Comparison of ENCODE assay signal across 31 cellular contexts in genomic region chr17:71883845-71884244, GRCh38.
"Had no signal": no experiment of that assay in that cellular context is flagged by ENCODE, and none has a peak within 500 bp of the region (broad histone marks: within the 10 kb centered on the region; RNA-seq: fewer than 3 reads in every experiment).

No MANE protein-coding gene starts in this region.

- H3K4me1 Mint-ChIP-seq: immature natural killer cell; mesothelial cell of epicardium; naive thymus-derived CD4-positive, alpha-beta T cell; neural crest cell; stimulated activated naive B cell treated with anti-CD40 and anti-IgM and Interleukin-4, amounts not matched to agents 10 μg/mL and 1 μg/mL and 100 μg/mL, for 72 hours had no signal

- H3K27me3 Mint-ChIP-seq: natural killer cell treated with Interleukin-12 subunit alpha and Interleukin-12 subunit beta and Interleukin-15 and Interleukin-18, amount 100 ng/mL, for 72 hours; stimulated activated naive B cell treated with anti-CD40 and anti-IgM and Interleukin-4, amounts not matched to agents 10 μg/mL and 1 μg/mL and 100 μg/mL, for 72 hours had no signal

- H3K9me3 ChIP-seq: left lung, lower lobe of right lung, pancreas, prostate gland, stomach, testis, thyroid gland, upper lobe of right lung, uterus had no signal

- H3K4me1 ChIP-seq: left lung, lower lobe of right lung, pancreas, prostate gland, stomach, testis, thyroid gland, upper lobe of right lung, uterus had no signal

- H3K4me3 Mint-ChIP-seq: immature natural killer cell; mesothelial cell of epicardium; naive thymus-derived CD4-positive, alpha-beta T cell; natural killer cell treated with Interleukin-12 subunit alpha and Interleukin-12 subunit beta and Interleukin-15 and Interleukin-18, amount 100 ng/mL, for 72 hours; neural crest cell; stimulated activated naive B cell treated with anti-CD40 and anti-IgM and Interleukin-4, amounts not matched to agents 10 μg/mL and 1 μg/mL and 100 μg/mL, for 72 hours had no signal

- H3K27ac ChIP-seq: left lung, lower lobe of right lung, pancreas, prostate gland, skin epidermis, stomach, testis, thyroid gland, upper lobe of right lung, uterus had no signal

- H3K27me3 ChIP-seq: left lung, pancreas, stomach, testis, thyroid gland, upper lobe of right lung, uterus had no signal

- H3K27ac Mint-ChIP-seq: immature natural killer cell; mesothelial cell of epicardium; naive thymus-derived CD4-positive, alpha-beta T cell; natural killer cell treated with Interleukin-12 subunit alpha and Interleukin-12 subunit beta and Interleukin-15 and Interleukin-18, amount 100 ng/mL, for 72 hours; stimulated activated naive B cell treated with anti-CD40 and anti-IgM and Interleukin-4, amounts not matched to agents 10 μg/mL and 1 μg/mL and 100 μg/mL, for 72 hours had no signal

- H3K36me3 ChIP-seq: left lung, lower lobe of right lung, pancreas, prostate gland, stomach, thyroid gland, upper lobe of right lung, uterus had no signal

- H3K4me3 ChIP-seq: left lung, lower lobe of right lung, pancreas, prostate gland, skin epidermis, stomach, testis, thyroid gland, upper lobe of right lung, uterus had no signal

- H3K36me3 Mint-ChIP-seq: immature natural killer cell; mesothelial cell of epicardium; naive thymus-derived CD4-positive, alpha-beta T cell; natural killer cell treated with Interleukin-12 subunit alpha and Interleukin-12 subunit beta and Interleukin-15 and Interleukin-18, amount 100 ng/mL, for 72 hours; stimulated activated naive B cell treated with anti-CD40 and anti-IgM and Interleukin-4, amounts not matched to agents 10 μg/mL and 1 μg/mL and 100 μg/mL, for 72 hours had no signal

- ATAC-seq: left colon; left lung; lower lobe of right lung; naive thymus-derived CD4-positive, alpha-beta T cell; natural killer cell treated with Interleukin-12 subunit alpha and Interleukin-12 subunit beta and Interleukin-15 and Interleukin-18, amount 100 ng/mL, for 72 hours; pancreas; right cardiac atrium; sciatic nerve; stimulated activated naive B cell treated with anti-CD40 and anti-IgM and Interleukin-4, amounts not matched to agents 10 μg/mL and 1 μg/mL and 100 μg/mL, for 72 hours; stimulated activated naive CD8-positive, alpha-beta T cell treated with anti-CD3 and anti-CD28 coated beads, Interleukin-15, Interleukin-2, amounts not matched to agents 100 U/mL and 50 U/mL, for 24 hours; upper lobe of right lung had no signal

- DNase-seq: hypothalamus; immature natural killer cell; kidney; left colon; left lung; lower lobe of right lung; mesendoderm; naive thymus-derived CD4-positive, alpha-beta T cell; nucleus accumbens; pancreas; posterior cingulate gyrus; retina; right cardiac atrium; stimulated activated CD4-positive, alpha-beta T cell treated with anti-CD3 and anti-CD28 coated beads, Interleukin-12 subunit alpha, Interleukin-12 subunit beta, amount 100 ng/mL, for 4 hours; stimulated activated CD4-positive, alpha-beta T cell treated with anti-CD3 and anti-CD28 coated beads, Interleukin-15, amount 100 ng/mL, for 24 hours; stimulated activated CD4-positive, alpha-beta T cell treated with anti-CD3 and anti-CD28 coated beads, Interleukin-2, amount 100 ng/mL, for 24 hours; stimulated activated CD4-positive, alpha-beta T cell treated with anti-CD3 and anti-CD28 coated beads, Interleukin-4, amount 100 ng/mL, for 1 hour; stimulated activated naive B cell treated with anti-CD40 and anti-IgM and Interleukin-4, amounts not matched to agents 10 μg/mL and 1 μg/mL and 100 μg/mL, for 72 hours; stimulated activated naive CD8-positive, alpha-beta T cell treated with anti-CD3 and anti-CD28 coated beads, Interleukin-15, Interleukin-2, amounts not matched to agents 100 U/mL and 50 U/mL, for 24 hours; stomach; testis; thyroid gland; trophoblast cell; upper lobe of right lung; uterus had no signal
